In genomic region chr15:89332446-89332845, GRCh38 we compare ENCODE assay signal across 8 cellular contexts. TPM values are rescaled to one million over a fixed set of nuclear protein-coding genes. Genes with fewer than 3 reads are reported as not detected.
DNase-seq lines count a peak whose midpoint lies in the region; ATAC-seq, FAIRE-seq and TF ChIP-seq lines count a peak whose summit lies in the region.

No MANE protein-coding gene starts in this region.

- DNase-seq in DMS114 treated with DMSO at 0.1 percent for 48 hours (lab: John Stamatoyannopoulos, UW; ENCODE audit: unreplicated experiment) (peak; percentile 57), HTR-8/SVneo (ENCODE audit: insufficient read length, low spot score) (peak; percentile 36), astrocyte of the cerebellum (ENCODE audit: low read depth) (no peak)
- DNase-seq in naive thymus-derived CD4-positive, alpha-beta T cell, result no peak
- no peak for DNase-seq in stimulated activated CD8-positive, alpha-beta memory T cell treated with anti-CD3 and anti-CD28 coated beads, Interleukin-4, amount 100 ng/mL, for 48 hours
- no peak for DNase-seq in stimulated activated CD4-positive, alpha-beta T cell treated with anti-CD3 and anti-CD28 coated beads, Interleukin-4, amount 100 ng/mL, for 4 hours
- no peak for DNase-seq in stimulated activated CD4-positive, alpha-beta T cell treated with anti-CD3 and anti-CD28 coated beads, Interleukin-2, amount 100 ng/mL, for 48 hours

- CTCF ChIA-PET in naive thymus-derived CD4-positive, alpha-beta T cell (lab: Charles Lee), result no interaction called here

- peaks cover 0 to 50% (median 38%) of the 10 kb centered on the region in 5 donors for H3K36me3 Mint-ChIP-seq in naive thymus-derived CD4-positive, alpha-beta T cell

- TF ChIP-seq CTCF in astrocyte of the cerebellum (IDR thresholded peaks at IDR 0.05; ENCODE audit: low read depth, low read length, missing control alignments), result peak; percentile 31

- no peak for FAIRE-seq in HTR-8/SVneo (lab: Jason Lieb, UNC)

- H3K9me3 ChIP-seq in naive thymus-derived CD4-positive, alpha-beta T cell (ENCODE audit: control insufficient read depth in 2 of 3, low read length in 3 of 3), result no peaks in the 10 kb centered on the region

- POLR2A ChIA-PET in naive thymus-derived CD4-positive, alpha-beta T cell (lab: Charles Lee), result no interaction called here

- intact Hi-C loops in naive thymus-derived CD4-positive, alpha-beta T cell (cut with micrococcal nuclease), result loop anchor here (5.0 to 10.0 kb wide), 7 partner anchors 128 to 1602 kb away; partner anchors contain the start of genes AEN (in 2 of the 2), AP3S2 (in 2 of the 2), ABHD2 (in 1 of the 2) and CIB1 (in 1 of the 2)

- in situ Hi-C loops in astrocyte of the cerebellum (cut with HindIII; ENCODE audit: low sequenced_read_pairs), result no loop called here

- peaks cover 0 to 9% (median 4%) of the 10 kb centered on the region in 5 donors for H3K27me3 Mint-ChIP-seq in naive thymus-derived CD4-positive, alpha-beta T cell

- peaks cover 54 to 59% of the 10 kb centered on the region in 2 donors for H3K4me1 ChIP-seq in naive thymus-derived CD4-positive, alpha-beta T cell (ENCODE audit: control insufficient read depth in 2 of 2, insufficient read depth in 2 of 2, low read length in 2 of 2)

- peak overlapping the region; percentile 70 to 88 (median 78) for H3K4me3 Mint-ChIP-seq in naive thymus-derived CD4-positive, alpha-beta T cell

- H3K27ac ChIP-seq in naive thymus-derived CD4-positive, alpha-beta T cell (ENCODE audit: low read depth, low read length), result no peak overlapping the region

- peaks cover 0 to 10% (median 0%) of the 10 kb centered on the region in 11 donors for H3K9me3 Mint-ChIP-seq in naive thymus-derived CD4-positive, alpha-beta T cell

- peaks cover 37 to 71% (median 62%) of the 10 kb centered on the region in 7 donors for H3K4me1 Mint-ChIP-seq in naive thymus-derived CD4-positive, alpha-beta T cell

- no peak for ATAC-seq in naive thymus-derived CD4-positive, alpha-beta T cell
- ATAC-seq in HG02981 (IDR thresholded peaks at IDR 0.05; ENCODE audit: unreplicated experiment), result no peak

- no peaks in the 10 kb centered on the region for H3K27me3 ChIP-seq in naive thymus-derived CD4-positive, alpha-beta T cell (ENCODE audit: control insufficient read depth in 2 of 2, insufficient read depth in 2 of 2, low read length in 2 of 2)

- no peak overlapping the region for H3K4me3 ChIP-seq in astrocyte of the cerebellum (ENCODE audit: low read depth, low read length)
- H3K4me3 ChIP-seq in naive thymus-derived CD4-positive, alpha-beta T cell (ENCODE audit: low read length), result peak overlapping the region; percentile 13

- H3K36me3 ChIP-seq in naive thymus-derived CD4-positive, alpha-beta T cell (ENCODE audit: control insufficient read depth in 2 of 3, insufficient read depth in 3 of 3, low read length in 3 of 3), result peaks cover 27 to 56% (median 37%) of the 10 kb centered on the region in 3 experiments

- H3K27ac Mint-ChIP-seq in naive thymus-derived CD4-positive, alpha-beta T cell, result peak overlapping the region in 7 of 9 donors; percentile 47 to 78 (median 55)

RNA-seq across cellular contexts. Expression of gene POLG, which starts 2.2 kb away (rescaled TPM):
- total RNA-seq in naive thymus-derived CD4-positive, alpha-beta T cell, result 100 to 1,000 TPM; 121 to 136 (median 129) TPM
- 10 to 100 TPM; 24.0 to 61.3 TPM for polyA plus RNA-seq in naive thymus-derived CD4-positive, alpha-beta T cell

Comparison
In these comparisons a context has a peak if more than half of its experiments do, and no peak if none do; other contexts are left out.
1. DNase-seq: peak in DMS114 treated with DMSO at 0.1 percent for 48 hours (single experiment) and HTR-8/SVneo (single experiment); none in astrocyte of the cerebellum (single experiment), naive thymus-derived CD4-positive, alpha-beta T cell (0 of 9), stimulated activated CD8-positive, alpha-beta memory T cell treated with anti-CD3 and anti-CD28 coated beads, Interleukin-4, amount 100 ng/mL, for 48 hours (single experiment), stimulated activated CD4-positive, alpha-beta T cell treated with anti-CD3 and anti-CD28 coated beads, Interleukin-4, amount 100 ng/mL, for 4 hours (0 of 2) and stimulated activated CD4-positive, alpha-beta T cell treated with anti-CD3 and anti-CD28 coated beads, Interleukin-2, amount 100 ng/mL, for 48 hours (0 of 2).